In genomic region chr5:96661841-96662724, GRCh38 we compare ENCODE assay signal across 8 cellular contexts. TPM values are rescaled to one million over a fixed set of nuclear protein-coding genes. Genes with fewer than 3 reads are reported as not detected.
DNase-seq lines count a peak whose midpoint lies in the region; ATAC-seq and TF ChIP-seq lines count a peak whose summit lies in the region.

CAST (plus strand) TSS chr5:96662376; CDS start chr5:96662423, 47 bp downstream.

- intact Hi-C loops in CD8-positive, alpha-beta T cell (cut with DNase I, micrococcal nuclease): loop anchor here (1.0 to 10.0 kb wide), 13 partner anchors 40 to 1015 kb away; partner anchors contain the start of genes ERAP1 (in 2 of the 2), RIOK2 (in 2 of the 2), ELL2 (in 1 of the 2) and LNPEP (in 1 of the 2)

- peaks cover 48% of the 10 kb centered on the region for H3K4me1 Mint-ChIP-seq in CD8-positive, alpha-beta T cell (ENCODE audit: low read depth)

- H2BK15ac ChIP-seq in neuronal stem cell (ENCODE audit: low read length): peak within 1 kb of the TSS; percentile 73

- no peaks in the 10 kb centered on the region for H3K9me3 ChIP-seq in CD8-positive, alpha-beta T cell (ENCODE audit: low read length)
- no peaks in the 10 kb centered on the region for H3K9me3 ChIP-seq in neuronal stem cell (replicated peaks in 1 of 2; ENCODE audit: control insufficient read depth in 2 of 2, insufficient read depth in 1 of 2, low read depth in 1 of 2, low read length in 2 of 2)

- no peak within 1 kb of the TSS for H3K14ac ChIP-seq in neuronal stem cell (ENCODE audit: low read length)

- no peak within 1 kb of the TSS for H2BK120ac ChIP-seq in neuronal stem cell (ENCODE audit: low read depth, low read length)

- H3K23ac ChIP-seq in neuronal stem cell (ENCODE audit: low read depth, low read length, poor library complexity): no peak within 1 kb of the TSS

- no peaks in the 10 kb centered on the region for H3K36me3 ChIP-seq in CD8-positive, alpha-beta T cell (ENCODE audit: insufficient read depth, low read length)
- H3K36me3 ChIP-seq in neuronal stem cell (replicated peaks in 1 of 2; ENCODE audit: control insufficient read depth in 2 of 2, insufficient read depth in 2 of 2, low read length in 2 of 2): no peaks in the 10 kb centered on the region

- H3K4me2 ChIP-seq in neuronal stem cell (ENCODE audit: insufficient read depth, low read length, poor library complexity, severe bottlenecking): peak within 1 kb of the TSS; percentile 99

- peak within 1 kb of the TSS; percentile 87 for H3K9ac ChIP-seq in neuronal stem cell (ENCODE audit: low read depth, low read length, poor library complexity)

- peaks cover 13% of the 10 kb centered on the region for H3K36me3 Mint-ChIP-seq in CD8-positive, alpha-beta T cell

- POLR2A ChIA-PET in CD8-positive, alpha-beta T cell (lab: Charles Lee): interaction anchor here (0.6 to 2.9 kb wide), 17 partner anchors 7 to 844 kb away, joined by 3 to 11 read pairs (median 4); partner anchors contain the start of genes ERAP1 and LNPEP

- peak within 1 kb of the TSS; percentile 96 for H2AFZ ChIP-seq in neuronal stem cell (ENCODE audit: low read length)

- peak; percentile 50 to 82 (median 75) for DNase-seq in CD8-positive, alpha-beta T cell
- DNase-seq in activated effector memory CD4-positive, alpha-beta T cell treated with anti-CD3 and anti-CD28 coated beads, Interleukin-2, amount 50 U/mL, for 16 hours: peak; percentile 94
- peak; percentile 97 for DNase-seq in fibroblast of villous mesenchyme (ENCODE audit: low read depth)
- peak; percentile 84 for DNase-seq in neuronal stem cell (ENCODE audit: low spot score)

- CTCF ChIA-PET in CD8-positive, alpha-beta T cell (lab: Charles Lee): interaction anchor here (0.6 to 1.8 kb wide), 6 partner anchors 25 to 500 kb away, joined by 3 to 9 read pairs (median 4); no protein-coding TSS in a partner anchor

- peak within 1 kb of the TSS; percentile 98 for H3K27ac Mint-ChIP-seq in CD8-positive, alpha-beta T cell

- no peak within 1 kb of the TSS for H4K91ac ChIP-seq in neuronal stem cell (ENCODE audit: low read depth, low read length, poor library complexity)

- peak; percentile 55 for ATAC-seq in CD8-positive, alpha-beta T cell
- ATAC-seq in GM19372 (IDR thresholded peaks at IDR 0.05; ENCODE audit: low read depth, unreplicated experiment): peak; percentile 61
- ATAC-seq in HG03521 (IDR thresholded peaks at IDR 0.05; ENCODE audit: unreplicated experiment): peak; percentile 64

- peak within 1 kb of the TSS; percentile 94 for H3K4me3 Mint-ChIP-seq in CD8-positive, alpha-beta T cell

- no peaks in the 10 kb centered on the region for H3K27me3 ChIP-seq in CD8-positive, alpha-beta T cell (ENCODE audit: insufficient read depth, low read length)
- peaks cover 0 to 15% (median 11%) of the 10 kb centered on the region in 3 experiments for H3K27me3 ChIP-seq in neuronal stem cell (ENCODE audit: control insufficient read depth in 3 of 3, insufficient read depth in 3 of 3, low read depth in 1 of 3, low read length in 3 of 3)

- H3K27me3 Mint-ChIP-seq in CD8-positive, alpha-beta T cell (ENCODE audit: low read depth): no peaks in the 10 kb centered on the region

- no peak for TF ChIP-seq CTCF in CD8-positive, alpha-beta T cell (IDR thresholded peaks at IDR 0.05)
- TF ChIP-seq CTCF in fibroblast of villous mesenchyme (IDR thresholded peaks at IDR 0.05; ENCODE audit: insufficient read depth, low read depth, low read length): no peak
- TF ChIP-seq CTCF in subcutaneous adipose tissue (IDR thresholded peaks at IDR 0.05; ENCODE audit: low read depth): no peak

- peak within 1 kb of the TSS; percentile 63 for H2BK12ac ChIP-seq in neuronal stem cell (ENCODE audit: low read length)

- H3K4me1 ChIP-seq in CD8-positive, alpha-beta T cell (ENCODE audit: insufficient read depth, low read length): peaks cover 23% of the 10 kb centered on the region
- peaks cover 3 to 11% of the 10 kb centered on the region in 2 donors for H3K4me1 ChIP-seq in neuronal stem cell (ENCODE audit: control insufficient read depth in 2 of 2, insufficient read depth in 1 of 2, low read depth in 1 of 2, low read length in 2 of 2)

- no peak within 1 kb of the TSS for H3K4ac ChIP-seq in neuronal stem cell (ENCODE audit: low read length)

- peak within 1 kb of the TSS; percentile 54 for H3K4me3 ChIP-seq in CD8-positive, alpha-beta T cell (ENCODE audit: low read depth, low read length)
- H3K4me3 ChIP-seq in fibroblast of villous mesenchyme (ENCODE audit: low read depth, low read length): peak within 1 kb of the TSS; percentile 73
- peak within 1 kb of the TSS; percentile 76 to 97 for H3K4me3 ChIP-seq in neuronal stem cell (ENCODE audit: low read length in 2 of 2)

- TF ChIP-seq POLR2A in Raji (IDR thresholded peaks at IDR 0.05; ENCODE audit: insufficient read depth, low read depth, low read length): peak; percentile 84

- WGBS in neuronal stem cell (ENCODE audit: extremely low coverage in 2 of 2, insufficient read length in 2 of 2, insufficient replicate concordance in 1 of 2), 2 donors: no CpG with 5 or more reads among the region's 77 CpGs

- H2BK5ac ChIP-seq in neuronal stem cell (ENCODE audit: low read length): peak within 1 kb of the TSS; percentile 33

- no peaks in the 10 kb centered on the region for H3K9me3 Mint-ChIP-seq in CD8-positive, alpha-beta T cell

- peak within 1 kb of the TSS; percentile 72 for H3K27ac ChIP-seq in CD8-positive, alpha-beta T cell (ENCODE audit: low read depth, low read length)
- H3K27ac ChIP-seq in neuronal stem cell (replicated peaks; ENCODE audit: low read length): peak within 1 kb of the TSS; percentile 32

- H3K18ac ChIP-seq in neuronal stem cell (ENCODE audit: low read length): peak within 1 kb of the TSS; percentile 92

- no peaks in the 10 kb centered on the region for H3K79me1 ChIP-seq in neuronal stem cell (ENCODE audit: low read depth, low read length)

- H4K8ac ChIP-seq in neuronal stem cell (ENCODE audit: low read depth, low read length): no peak within 1 kb of the TSS

- no peak within 1 kb of the TSS for H2AK5ac ChIP-seq in neuronal stem cell (ENCODE audit: low read depth, low read length)

RNA-seq across cellular contexts. Expression of gene CAST, which starts in this region (rescaled TPM):
- total RNA-seq in CD8-positive, alpha-beta T cell: 100 to 1,000 TPM; 165 to 169 TPM
- 160 and 200 TPM in 2 replicates for total RNA-seq in fibroblast of villous mesenchyme
- 46.2 TPM for polyA plus RNA-seq in neuronal stem cell (2013, experiment 1 of 2)
- 48.1 TPM for polyA plus RNA-seq in neuronal stem cell (2013, experiment 2 of 2)
- 100 to 1,000 TPM; 296 to 432 (median 373) TPM for total RNA-seq in subcutaneous adipose tissue

Comparison
In these comparisons a context has a peak if more than half of its experiments do, and no peak if none do; other contexts are left out.
1. Peak in every context shown above with its lines: DNase-seq, ATAC-seq, H3K4me3 ChIP-seq and H3K27ac ChIP-seq.